Comparison of ENCODE assay signal across 12 cellular contexts in the genomic region with DNA sequence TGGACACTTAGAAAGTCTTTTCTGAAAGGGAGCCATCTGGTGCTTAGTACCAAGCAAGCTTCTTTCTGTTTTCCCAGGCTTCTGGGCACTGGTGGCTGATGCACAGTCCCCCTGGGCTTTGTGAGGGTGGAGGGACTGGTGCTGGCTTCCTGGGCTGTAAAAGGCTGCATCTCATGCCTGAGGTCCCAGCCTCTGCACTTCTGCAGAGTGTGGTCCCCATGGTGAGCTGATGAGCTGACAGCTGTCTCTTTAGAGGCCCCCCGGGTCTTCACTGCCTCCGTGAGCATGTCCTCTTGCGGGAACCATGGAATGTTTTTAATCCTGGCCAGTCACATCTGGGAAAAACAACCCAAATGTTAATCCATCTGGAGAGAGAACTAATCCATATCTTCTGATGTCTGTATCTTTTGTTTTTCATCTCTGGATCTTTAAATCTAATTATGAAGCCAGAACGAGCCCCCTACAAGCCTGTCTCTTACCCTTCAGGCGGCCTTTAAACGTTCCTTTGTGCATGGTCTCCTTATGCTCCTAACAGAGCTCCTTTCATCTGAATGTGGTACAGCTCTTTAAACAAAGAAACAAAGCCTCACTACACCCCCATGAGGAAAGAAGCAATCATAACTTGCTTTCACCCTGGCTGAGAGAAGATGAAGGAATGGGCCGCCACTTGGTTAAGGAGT. TPM values are rescaled to one million over a fixed set of nuclear protein-coding genes. Genes with fewer than 3 reads are reported as not detected.
A peak's percentile ranks its signal among the peaks of the same experiment; 100 is the strongest.
DNase-seq lines count a peak whose midpoint lies in the region; FAIRE-seq and TF ChIP-seq lines count a peak whose summit lies in the region.
"Had no signal": no experiment of that assay in that cellular context is flagged by ENCODE, and none has a peak within 500 bp of the region (broad histone marks: within the 10 kb centered on the region; RNA-seq: fewer than 3 reads in every experiment).

No MANE protein-coding gene starts in this region.

- H3K4me3 ChIP-seq in prostate gland = no peak overlapping the region
- H3K4me3 ChIP-seq: uterus had no signal

- no peak for TF ChIP-seq POLR2A in prostate gland (IDR thresholded peaks at IDR 0.05)

- no peaks in the 10 kb centered on the region for H3K36me3 ChIP-seq in prostate gland
- H3K36me3 ChIP-seq: uterus had no signal

- DNase-seq in NCI-H187 treated with DMSO at 0.1 percent for 48 hours (lab: John Stamatoyannopoulos, UW) = peak; percentile 25
- DNase-seq in NCI-H187 (lab: John Stamatoyannopoulos, UW) = no peak
- peak; percentile 92 for DNase-seq in NCI-H69 (lab: John Stamatoyannopoulos, UW)
- peak; percentile 10 to 23 for DNase-seq in frontal cortex (ENCODE audit: low spot score in 2 of 2)
- DNase-seq in retina = peak; percentile 87
- no peak for DNase-seq in GM20000 (ENCODE audit: low spot score)
- DNase-seq in activated CD4-positive, CD25-positive, alpha-beta regulatory T cell (lab: John Stamatoyannopoulos, UW) = no peak
- DNase-seq in prostate gland (ENCODE audit: low spot score) = no peak
- DNase-seq: activated T-cell treated with anti-CD3 and anti-CD28 coated beads, Interleukin-2, amount 50 U/mL, for 48 hours; DMS153; uterus had no signal

- no peak overlapping the region for H3K27ac ChIP-seq in prostate gland
- H3K27ac ChIP-seq: uterus had no signal

- WGBS in prostate gland = 36% methylated on average over 7 of the region's 7 CpGs

- H3K9me3 ChIP-seq in prostate gland = no peaks in the 10 kb centered on the region
- H3K9me3 ChIP-seq: uterus had no signal

- FAIRE-seq in frontal cortex (lab: Jason Lieb, UNC) = no peak

- no peaks in the 10 kb centered on the region for H3K4me1 ChIP-seq in prostate gland (replicated peaks)
- H3K4me1 ChIP-seq: uterus had no signal

- no peak for TF ChIP-seq CTCF in GM20000 (IDR thresholded peaks at IDR 0.05; ENCODE audit: extremely low read depth, missing control alignments)
- TF ChIP-seq CTCF in prostate gland (IDR thresholded peaks at IDR 0.05) = peak in 1 of 4 experiments; percentile 7

- intact Hi-C loops in prostate gland (cut with DNase I) = no loop called here

- H3K27me3 ChIP-seq in prostate gland (replicated peaks; ENCODE audit: insufficient read depth) = no peaks in the 10 kb centered on the region
- H3K27me3 ChIP-seq: uterus had no signal

RNA-seq across cellular contexts. Expression of gene OLFM4, which starts 40.4 kb away (rescaled TPM):
- total RNA-seq in frontal cortex = 0.41 TPM
- total RNA-seq in prostate gland = 100 to 1,000 TPM in 1 of 2 donors, 10 to 100 TPM in 1; 55.4 to 172 TPM
- total RNA-seq: M059J had no signal

Comparison
In these comparisons a context has a peak if more than half of its experiments do, and no peak if none do; other contexts are left out.
1. DNase-seq: peak in NCI-H187 treated with DMSO at 0.1 percent for 48 hours (single experiment), NCI-H69 (single experiment), frontal cortex (2 of 2) and retina (single experiment); none in NCI-H187 (0 of 2), GM20000 (single experiment), activated CD4-positive, CD25-positive, alpha-beta regulatory T cell (0 of 4) and prostate gland (single experiment).
2. RNA of gene OLFM4, which starts 40.4 kb away (total RNA-seq): 55.4 to 172 TPM in prostate gland; 0.41 TPM in frontal cortex (single experiment); every median in the first group is over 10 times any median in the second.